In the genomic region with DNA sequence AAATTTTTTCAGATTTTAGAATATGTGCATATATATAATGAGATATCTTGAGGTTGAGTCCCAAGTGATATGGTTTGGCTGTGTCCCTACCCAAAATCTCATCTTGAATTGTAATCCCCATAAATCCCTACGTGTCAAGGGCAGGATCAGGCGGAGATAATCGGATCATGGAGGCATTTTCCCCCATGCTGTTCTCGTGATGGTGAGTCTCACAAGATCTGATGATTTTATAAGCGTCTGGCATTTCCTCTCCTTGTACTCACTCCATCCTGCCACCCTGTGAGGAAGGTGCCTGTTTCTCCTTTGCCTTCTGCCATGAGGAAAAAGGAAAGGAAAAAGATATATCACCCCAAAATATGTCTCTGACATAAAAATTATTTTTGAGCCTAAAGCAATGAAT, we compare ENCODE assay signal across 18 cellular contexts.
DNase-seq lines count a peak whose midpoint lies in the region; ATAC-seq, FAIRE-seq and TF ChIP-seq lines count a peak whose summit lies in the region.
"Had no signal": no experiment of that assay in that cellular context is flagged by ENCODE, and none has a peak within 500 bp of the region (broad histone marks: within the 10 kb centered on the region; RNA-seq: fewer than 3 reads in every experiment).

No MANE protein-coding gene starts in this region.

- H4K20me1 ChIP-seq in GM23248 (ENCODE audit: insufficient read depth): no peaks in the 10 kb centered on the region

- no peaks in the 10 kb centered on the region for H3K9me2 ChIP-seq in GM23248 (ENCODE audit: insufficient read depth)

- H3K4me1 ChIP-seq in GM23248 (ENCODE audit: insufficient read depth) (peaks cover 46% of the 10 kb centered on the region), foreskin keratinocyte (peaks cover 30% of the 10 kb centered on the region), skeletal muscle satellite cell (ENCODE audit: control insufficient read depth, insufficient read depth, low read length) (peaks cover 29% of the 10 kb centered on the region), small intestine (ENCODE audit: control insufficient read depth in 2 of 2, insufficient read depth in 1 of 2, low read depth in 1 of 2, low read length in 1 of 2) (no peaks in the 10 kb centered on the region)

- no peak for FAIRE-seq in small intestine (lab: Jason Lieb, UNC)
- FAIRE-seq: HTR-8/SVneo had no signal

- 76 to 81% methylated on average over 5 of the region's 5 CpGs for WGBS in GM23248 (ENCODE audit: low coverage in 1 of 2, low lambda C conversion rate in 2 of 2, missing lambda C conversion rate in 2 of 2), 2 experiments
- WGBS in small intestine, 3 donors: 93 to 97% (median 94%) methylated on average over 5 of the region's 5 CpGs

- no peak overlapping the region for H3K4me3 ChIP-seq in GM23248
- no peak overlapping the region for H3K4me3 ChIP-seq in skeletal muscle satellite cell (ENCODE audit: low read length)
- H3K4me3 ChIP-seq in small intestine (ENCODE audit: low read depth in 1 of 2, low read length in 2 of 2): no peak overlapping the region
- H3K4me3 ChIP-seq: SJSA1, suprapubic skin, vagina had no signal

- no peak for ATAC-seq in foreskin keratinocyte
- ATAC-seq in HG03175 (IDR thresholded peaks at IDR 0.05; ENCODE audit: unreplicated experiment): no peak
- ATAC-seq: natural killer cell treated with Interleukin-12 subunit alpha and Interleukin-12 subunit beta and Interleukin-15 and Interleukin-18, amount 100 ng/mL, for 72 hours had no signal

- no peaks in the 10 kb centered on the region for H3K9me3 ChIP-seq in GM23248 (ENCODE audit: low read depth)
- H3K9me3 ChIP-seq in skeletal muscle satellite cell (replicated peaks; ENCODE audit: low read length): no peaks in the 10 kb centered on the region
- H3K9me3 ChIP-seq in small intestine (ENCODE audit: control insufficient read depth, low read depth): no peaks in the 10 kb centered on the region
- H3K9me3 ChIP-seq: SJSA1, suprapubic skin, vagina had no signal

- H3K79me2 ChIP-seq in GM23248 (ENCODE audit: insufficient read depth): peaks cover 89% of the 10 kb centered on the region

- H3K27me3 ChIP-seq in GM23248 (replicated peaks; ENCODE audit: insufficient read depth) (no peaks in the 10 kb centered on the region), foreskin keratinocyte (no peaks in the 10 kb centered on the region), skeletal muscle satellite cell (ENCODE audit: control insufficient read depth, insufficient read depth, low read length) (no peaks in the 10 kb centered on the region), small intestine (ENCODE audit: control insufficient read depth in 2 of 2, insufficient read depth in 2 of 2, low read length in 2 of 2) (no peaks in the 10 kb centered on the region)
- H3K27me3 ChIP-seq: SJSA1, suprapubic skin, vagina had no signal

- H3K27ac ChIP-seq in GM23248 (peak overlapping the region; percentile 64), foreskin keratinocyte (peak overlapping the region; percentile 78), small intestine (ENCODE audit: low read depth in 1 of 2, low read length in 1 of 2) (no peak overlapping the region)
- H3K27ac ChIP-seq: SJSA1, suprapubic skin, vagina had no signal

- DNase-seq in GM23248: no peak
- DNase-seq in SK-MEL-5 (ENCODE audit: low read depth, low spot score): peak; percentile 84
- DNase-seq in foreskin keratinocyte: no peak
- no peak for DNase-seq in NCI-H2029 (lab: John Stamatoyannopoulos, UW)
- no peak for DNase-seq in small intestine
- DNase-seq: DMS79; effector memory CD4-positive, alpha-beta T cell; head of caudate nucleus; NCI-H187; posterior cingulate gyrus; stimulated activated CD4-positive, alpha-beta T cell treated with anti-CD3 and anti-CD28 coated beads, Interleukin-1b, Interleukin-23, amount 100 ng/mL, for 48 hours had no signal

- H3K36me3 ChIP-seq in GM23248 (ENCODE audit: low read depth) (no peaks in the 10 kb centered on the region), skeletal muscle satellite cell (ENCODE audit: insufficient read depth, low read length) (no peaks in the 10 kb centered on the region), small intestine (ENCODE audit: control insufficient read depth in 2 of 2, insufficient read depth in 2 of 2, low read length in 2 of 2) (no peaks in the 10 kb centered on the region)
- H3K36me3 ChIP-seq: suprapubic skin, vagina had no signal

- peaks cover 36% of the 10 kb centered on the region for H3F3A ChIP-seq in GM23248 (ENCODE audit: insufficient read depth)

- no peak overlapping the region for H2AFZ ChIP-seq in GM23248

- H3K4me2 ChIP-seq in GM23248 (ENCODE audit: unreplicated experiment): peak overlapping the region; percentile 16
- H3K4me2 ChIP-seq in skeletal muscle satellite cell (ENCODE audit: low read length): peak overlapping the region; percentile 50

- H3K9ac ChIP-seq in GM23248: peak overlapping the region; percentile 24; the same call in 1 of the 2 replicates
- peak overlapping the region; percentile 58 for H3K9ac ChIP-seq in skeletal muscle satellite cell (ENCODE audit: low read depth, low read length)

- in situ Hi-C loops in GM23248 (cut with MboI) (no loop called here), SK-MEL-5 (cut with HindIII; ENCODE audit: low pct_unique_long_range_greater_than_20kb, low sequenced_read_pairs) (no loop called here)

- no peak for TF ChIP-seq CTCF in foreskin keratinocyte (conservative IDR thresholded peaks at IDR 0.05)

Comparison
In these comparisons a context has a peak if more than half of its experiments do, and no peak if none do; other contexts are left out.
1. H3K27ac ChIP-seq: peak in GM23248 (single experiment) and foreskin keratinocyte (single experiment); none in small intestine (0 of 2).